ENCODE assay signal across 8 cellular contexts in genomic region chr6:83215131-83216047, GRCh38. TPM values are rescaled to one million over a fixed set of nuclear protein-coding genes. Genes with fewer than 3 reads are reported as not detected.
DNase-seq lines count a peak whose midpoint lies in the region; ATAC-seq and TF ChIP-seq lines count a peak whose summit lies in the region.

No MANE protein-coding gene starts in this region.

- H3K36me3 Mint-ChIP-seq in T-helper 17 cell (ENCODE audit: low read depth), result peaks cover 3% of the 10 kb centered on the region

- no peak overlapping the region for H3K4me3 ChIP-seq in astrocyte of the spinal cord (ENCODE audit: low read depth, low read length)

- ATAC-seq in GM18505 (IDR thresholded peaks at IDR 0.05; ENCODE audit: unreplicated experiment), result peak; percentile 98
- ATAC-seq in HG02885 (IDR thresholded peaks at IDR 0.05; ENCODE audit: poor library complexity, unreplicated experiment), result peak; percentile 100
- ATAC-seq in T-helper 17 cell, result peak; percentile 99

- peak; percentile 90 for TF ChIP-seq CTCF in astrocyte of the spinal cord (IDR thresholded peaks at IDR 0.05; ENCODE audit: low read depth, low read length)

- peaks cover 27% of the 10 kb centered on the region for H3K27me3 Mint-ChIP-seq in T-helper 17 cell

- H3K27ac Mint-ChIP-seq in T-helper 17 cell, result peak overlapping the region; percentile 32

- H3K4me1 Mint-ChIP-seq in T-helper 17 cell, result peaks cover 10% of the 10 kb centered on the region

- no peak for TF ChIP-seq POLR2A in GM18505 (IDR thresholded peaks at IDR 0.05; ENCODE audit: borderline replicate concordance, extremely low read depth, insufficient read depth, insufficient read length)

- no peaks in the 10 kb centered on the region for H3K9me3 ChIP-seq in T-helper 17 cell (ENCODE audit: control insufficient read depth, low read length, poor library complexity, severe bottlenecking)

- peak; percentile 70 for DNase-seq in AG08395 (ENCODE audit: low spot score)
- peak; percentile 42 for DNase-seq in NCI-H146 treated with DMSO at 0.1 percent for 48 hours (lab: John Stamatoyannopoulos, UW; ENCODE audit: unreplicated experiment)
- DNase-seq in T-helper 17 cell, result peak in 2 of 3 donors; percentile 18 to 24
- DNase-seq in astrocyte of the spinal cord (ENCODE audit: low read depth, low spot score), result peak; percentile 74
- DNase-seq in iPS-NIHi7 (ENCODE audit: extremely low spot score), result peak; percentile 40
- DNase-seq in stimulated activated CD4-positive, alpha-beta T cell treated with anti-CD3 and anti-CD28 coated beads, Interleukin-12 subunit alpha, Interleukin-12 subunit beta, amount 100 ng/mL, for 48 hours (ENCODE audit: low read depth in 2 of 3, low spot score in 1 of 3), result peak; percentile 26 to 44 (median 28)

- no peak overlapping the region for H3K4me3 Mint-ChIP-seq in T-helper 17 cell

- in situ Hi-C loops in astrocyte of the spinal cord (cut with HindIII; ENCODE audit: low sequenced_read_pairs), result no loop called here

RNA-seq across cellular contexts. Expression of gene RWDD2A, which starts 22.2 kb away (rescaled TPM):
- total RNA-seq in T-helper 17 cell, result 1 to 10 TPM; 1.5 to 1.8 TPM

RNA-seq across cellular contexts. Expression of gene PGM3, which starts 22.3 kb away (rescaled TPM):
- 10 to 100 TPM; 18.6 TPM for total RNA-seq in T-helper 17 cell

Comparison
In these comparisons a context has a peak if more than half of its experiments do, and no peak if none do; other contexts are left out.
1. DNase-seq: peak in every context shown above with its lines; median percentile 74 in astrocyte of the spinal cord; 70 in AG08395; 42 in NCI-H146 treated with DMSO at 0.1 percent for 48 hours; 40 in iPS-NIHi7; 28 in stimulated activated CD4-positive, alpha-beta T cell treated with anti-CD3 and anti-CD28 coated beads, Interleukin-12 subunit alpha, Interleukin-12 subunit beta, amount 100 ng/mL, for 48 hours; 21 in T-helper 17 cell.